Comparison of ENCODE assay signal across 32 cellular contexts in the genomic region with DNA sequence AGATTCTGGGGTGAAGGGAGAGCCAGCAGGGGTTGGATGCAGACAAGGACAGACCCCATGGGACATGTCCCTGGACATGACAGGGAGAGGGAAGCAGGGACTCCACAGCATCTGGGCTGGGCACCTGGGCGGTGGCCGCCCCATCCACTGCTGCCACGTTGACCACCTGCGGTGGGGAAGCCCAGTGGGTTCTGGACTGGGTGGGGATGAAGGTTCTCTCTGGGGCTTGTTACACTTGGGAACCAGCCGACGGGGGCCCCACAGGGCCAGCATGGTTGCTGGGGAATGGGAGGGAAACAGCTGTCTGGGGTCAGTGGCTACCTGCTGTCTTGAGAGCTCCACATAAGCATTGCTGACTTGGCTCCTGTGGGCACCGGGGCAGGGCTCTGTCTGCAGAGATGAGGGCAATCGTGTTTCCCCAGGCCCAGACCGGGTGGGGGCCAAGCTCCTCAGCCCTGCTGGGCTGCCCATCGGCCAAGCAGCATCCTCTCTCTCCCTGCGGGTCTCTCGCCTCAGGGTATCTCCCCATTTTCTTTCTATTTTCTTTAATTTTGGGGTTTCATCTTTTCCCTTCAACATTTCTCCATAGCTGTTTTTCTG.
"Had no signal": no experiment of that assay in that cellular context is flagged by ENCODE, and none has a peak within 500 bp of the region (broad histone marks: within the 10 kb centered on the region; RNA-seq: fewer than 3 reads in every experiment).

No MANE protein-coding gene starts in this region.

- H3K27me3 ChIP-seq: adrenal gland, body of pancreas, colonic mucosa, esophagus squamous epithelium, gastroesophageal sphincter had no signal

- H3K9me3 Mint-ChIP-seq: activated CD4-positive, alpha-beta memory T cell treated with anti-CD3 and anti-CD28 coated beads for 36 hours; activated CD4-positive, alpha-beta T cell treated with anti-CD3 and anti-CD28 coated beads, Interleukin-2, amount 10 ng/mL, durations not matched to agents 24 days and 14 days; activated naive CD4-positive, alpha-beta T cell treated with anti-CD3 and anti-CD28 coated beads for 36 hours; activated naive CD4-positive, alpha-beta T cell treated with anti-CD3 and anti-CD28 coated beads, Interleukin-2, amount 50 U/mL, for 24 hours; activated naive CD8-positive, alpha-beta T cell treated with anti-CD3 and anti-CD28 coated beads for 36 hours; activated naive CD8-positive, alpha-beta T cell treated with anti-CD3 and anti-CD28 coated beads, Interleukin-2, amount 50 U/mL, for 24 hours; activated T-helper 1 cell treated with anti-CD3 and anti-CD28 coated beads, Interleukin-12 subunit alpha, Interleukin-12 subunit beta, Interleukin-2, Interleukin-4 antibody, amounts not matched to agents 30 ng/mL and 10 ng/mL and 1 ng/mL, durations not matched to agents 14 hours and 24 hours and 36 hours; activated T-helper 2 cell treated with anti-CD3 and anti-CD28 coated beads, Interferon-gamma antibody, Interleukin-2, Interleukin-4, amounts not matched to agents 10 μg/mL and 5 μg/mL and 100 μg/mL, durations not matched to agents 14 hours and 24 hours and 36 hours; T-helper 2 cell treated with Interferon-gamma antibody and Interleukin-4, amounts not matched to agents 5 μg/mL and 100 μg/mL, for 36 hours had no signal

- H3K9me3 ChIP-seq: adrenal gland, body of pancreas, colonic mucosa, esophagus squamous epithelium, gastroesophageal sphincter had no signal

- H3K4me1 ChIP-seq: adrenal gland, body of pancreas, colonic mucosa, esophagus squamous epithelium, gastroesophageal sphincter had no signal

- H3K4me3 ChIP-seq: adrenal gland, body of pancreas, colonic mucosa, esophagus squamous epithelium, gastroesophageal sphincter had no signal

- H3K27ac Mint-ChIP-seq: activated CD4-positive, alpha-beta memory T cell treated with anti-CD3 and anti-CD28 coated beads for 36 hours; activated CD4-positive, alpha-beta T cell treated with anti-CD3 and anti-CD28 coated beads for 36 hours; activated CD4-positive, alpha-beta T cell treated with anti-CD3 and anti-CD28 coated beads, Interleukin-2, amount 10 ng/mL, durations not matched to agents 24 days and 14 days; activated CD8-positive, alpha-beta memory T cell treated with anti-CD3 and anti-CD28 coated beads, Interleukin-2, amount 10 ng/mL, durations not matched to agents 7 days and 5 days; activated CD8-positive, alpha-beta T cell treated with anti-CD3 and anti-CD28 coated beads, Interleukin-2, amount 10 ng/mL, durations not matched to agents 7 days and 5 days; activated naive CD4-positive, alpha-beta T cell treated with anti-CD3 and anti-CD28 coated beads for 36 hours; activated naive CD4-positive, alpha-beta T cell treated with anti-CD3 and anti-CD28 coated beads, Interleukin-2, amount 50 U/mL, for 24 hours; activated naive CD8-positive, alpha-beta T cell treated with anti-CD3 and anti-CD28 coated beads for 36 hours; activated naive CD8-positive, alpha-beta T cell treated with anti-CD3 and anti-CD28 coated beads, Interleukin-2, amount 50 U/mL, for 24 hours; activated T-helper 1 cell treated with anti-CD3 and anti-CD28 coated beads, Interleukin-12 subunit alpha, Interleukin-12 subunit beta, Interleukin-2, Interleukin-4 antibody, amounts not matched to agents 30 ng/mL and 10 ng/mL and 1 ng/mL, durations not matched to agents 14 hours and 24 hours and 36 hours; activated T-helper 2 cell treated with anti-CD3 and anti-CD28 coated beads, Interferon-gamma antibody, Interleukin-2, Interleukin-4, amounts not matched to agents 10 μg/mL and 5 μg/mL and 100 μg/mL, durations not matched to agents 14 hours and 24 hours and 36 hours; T-helper 17 cell; T-helper 2 cell treated with Interferon-gamma antibody and Interleukin-4, amounts not matched to agents 5 μg/mL and 100 μg/mL, for 36 hours had no signal

- H3K4me1 Mint-ChIP-seq: activated CD4-positive, alpha-beta T cell treated with anti-CD3 and anti-CD28 coated beads for 36 hours; activated CD4-positive, alpha-beta T cell treated with anti-CD3 and anti-CD28 coated beads, Interleukin-2, amount 10 ng/mL, durations not matched to agents 24 days and 14 days; activated CD8-positive, alpha-beta memory T cell treated with anti-CD3 and anti-CD28 coated beads, Interleukin-2, amount 10 ng/mL, durations not matched to agents 7 days and 5 days; activated naive CD4-positive, alpha-beta T cell treated with anti-CD3 and anti-CD28 coated beads, Interleukin-2, amount 50 U/mL, for 24 hours; activated naive CD8-positive, alpha-beta T cell treated with anti-CD3 and anti-CD28 coated beads for 36 hours; activated naive CD8-positive, alpha-beta T cell treated with anti-CD3 and anti-CD28 coated beads, Interleukin-2, amount 50 U/mL, for 24 hours; T-helper 17 cell had no signal

- H3K27ac ChIP-seq: adrenal gland, body of pancreas, colonic mucosa, epithelial cell of prostate, esophagus squamous epithelium, gastroesophageal sphincter had no signal

- DNase-seq: activated CD4-positive, alpha-beta memory T cell treated with anti-CD3 and anti-CD28 coated beads for 36 hours; activated CD4-positive, alpha-beta T cell treated with anti-CD3 and anti-CD28 coated beads for 36 hours; activated CD4-positive, alpha-beta T cell treated with anti-CD3 and anti-CD28 coated beads, Interleukin-2, amount 10 ng/mL, durations not matched to agents 24 days and 14 days; activated CD4-positive, CD25-positive, alpha-beta regulatory T cell; activated CD4-positive, CD25-positive, alpha-beta regulatory T cell treated with anti-CD3 and anti-CD28 coated beads, Interleukin-2, amount 50 U/mL, for 72 hours; activated CD8-positive, alpha-beta memory T cell treated with anti-CD3 and anti-CD28 coated beads, Interleukin-2, amount 10 ng/mL, durations not matched to agents 7 days and 5 days; activated CD8-positive, alpha-beta memory T cell treated with anti-CD3 and anti-CD28 coated beads, Interleukin-2, amount 50 U/mL, for 4 hours; activated CD8-positive, alpha-beta T cell treated with anti-CD3 and anti-CD28 coated beads, Interleukin-2, amount 10 ng/mL, durations not matched to agents 7 days and 5 days; activated effector memory CD4-positive, alpha-beta T cell treated with anti-CD3 and anti-CD28 coated beads, Interleukin-2, amount 50 U/mL, for 16 hours; activated naive CD4-positive, alpha-beta T cell treated with anti-CD3 and anti-CD28 coated beads for 36 hours; activated naive CD8-positive, alpha-beta T cell treated with anti-CD3 and anti-CD28 coated beads for 36 hours; activated naive CD8-positive, alpha-beta T cell treated with anti-CD3 and anti-CD28 coated beads, Interleukin-2, amount 50 U/mL, for 24 hours; activated T-cell treated with anti-CD3 and anti-CD28 coated beads, Interleukin-2, amount 50 U/mL, for 1 hour; activated T-cell treated with anti-CD3 and anti-CD28 coated beads, Interleukin-2, amount 50 U/mL, for 48 hours; adrenal gland; amygdala; aorta; body of pancreas; caudate nucleus; colonic mucosa; effector CD8-positive, alpha-beta T cell; esophagus squamous epithelium; foreskin melanocyte; T-helper 1 cell; T-helper 17 cell; T1000 had no signal

- H3K36me3 Mint-ChIP-seq: activated CD4-positive, alpha-beta memory T cell treated with anti-CD3 and anti-CD28 coated beads for 36 hours; activated CD8-positive, alpha-beta memory T cell treated with anti-CD3 and anti-CD28 coated beads, Interleukin-2, amount 10 ng/mL, durations not matched to agents 7 days and 5 days; activated naive CD4-positive, alpha-beta T cell treated with anti-CD3 and anti-CD28 coated beads, Interleukin-2, amount 50 U/mL, for 24 hours; activated naive CD8-positive, alpha-beta T cell treated with anti-CD3 and anti-CD28 coated beads for 36 hours had no signal

- H3K27me3 Mint-ChIP-seq: activated CD4-positive, alpha-beta T cell treated with anti-CD3 and anti-CD28 coated beads, Interleukin-2, amount 10 ng/mL, durations not matched to agents 24 days and 14 days; activated CD8-positive, alpha-beta memory T cell treated with anti-CD3 and anti-CD28 coated beads, Interleukin-2, amount 10 ng/mL, durations not matched to agents 7 days and 5 days had no signal

- H3K36me3 ChIP-seq: adrenal gland, colonic mucosa, esophagus squamous epithelium, gastroesophageal sphincter had no signal

- H3K4me3 Mint-ChIP-seq: activated CD4-positive, alpha-beta memory T cell treated with anti-CD3 and anti-CD28 coated beads for 36 hours; activated CD4-positive, alpha-beta T cell treated with anti-CD3 and anti-CD28 coated beads for 36 hours; activated CD4-positive, alpha-beta T cell treated with anti-CD3 and anti-CD28 coated beads, Interleukin-2, amount 10 ng/mL, durations not matched to agents 24 days and 14 days; activated CD8-positive, alpha-beta memory T cell treated with anti-CD3 and anti-CD28 coated beads, Interleukin-2, amount 10 ng/mL, durations not matched to agents 7 days and 5 days; activated CD8-positive, alpha-beta T cell treated with anti-CD3 and anti-CD28 coated beads, Interleukin-2, amount 10 ng/mL, durations not matched to agents 7 days and 5 days; activated naive CD4-positive, alpha-beta T cell treated with anti-CD3 and anti-CD28 coated beads for 36 hours; activated naive CD4-positive, alpha-beta T cell treated with anti-CD3 and anti-CD28 coated beads, Interleukin-2, amount 50 U/mL, for 24 hours; activated naive CD8-positive, alpha-beta T cell treated with anti-CD3 and anti-CD28 coated beads for 36 hours; activated naive CD8-positive, alpha-beta T cell treated with anti-CD3 and anti-CD28 coated beads, Interleukin-2, amount 50 U/mL, for 24 hours; activated T-helper 1 cell treated with anti-CD3 and anti-CD28 coated beads, Interleukin-12 subunit alpha, Interleukin-12 subunit beta, Interleukin-2, Interleukin-4 antibody, amounts not matched to agents 30 ng/mL and 10 ng/mL and 1 ng/mL, durations not matched to agents 14 hours and 24 hours and 36 hours; T-helper 17 cell; T-helper 2 cell treated with Interferon-gamma antibody and Interleukin-4, amounts not matched to agents 5 μg/mL and 100 μg/mL, for 36 hours had no signal

- ATAC-seq: activated CD4-positive, alpha-beta T cell treated with anti-CD3 and anti-CD28 coated beads for 36 hours; activated CD8-positive, alpha-beta memory T cell treated with anti-CD3 and anti-CD28 coated beads, Interleukin-2, amount 10 ng/mL, durations not matched to agents 7 days and 5 days; activated CD8-positive, alpha-beta T cell treated with anti-CD3 and anti-CD28 coated beads, Interleukin-2, amount 10 ng/mL, durations not matched to agents 7 days and 5 days; activated naive CD8-positive, alpha-beta T cell treated with anti-CD3 and anti-CD28 coated beads, Interleukin-2, amount 50 U/mL, for 24 hours; body of pancreas; gastroesophageal sphincter; T-helper 17 cell had no signal
